11 cellular contexts compared by ENCODE assay signal in genomic region chr1:66022904-66023620, GRCh38.
DNase-seq lines count a peak whose midpoint lies in the region; ATAC-seq and TF ChIP-seq lines count a peak whose summit lies in the region.
"Had no signal": no experiment of that assay in that cellular context is flagged by ENCODE, and none has a peak within 500 bp of the region (broad histone marks: within the 10 kb centered on the region; RNA-seq: fewer than 3 reads in every experiment).

No MANE protein-coding gene starts in this region.

- no peaks in the 10 kb centered on the region for H3K36me3 ChIP-seq in NT2/D1 (ENCODE audit: insufficient read depth, insufficient read length, low read length)
- H3K36me3 ChIP-seq in neural progenitor cell = no peaks in the 10 kb centered on the region

- no peak overlapping the region for H3K4me2 ChIP-seq in neural progenitor cell

- TF ChIP-seq CTCF in choroid plexus epithelial cell (conservative IDR thresholded peaks at IDR 0.05; ENCODE audit: low read depth, low read length) (no peak), neural progenitor cell (IDR thresholded peaks at IDR 0.05) (no peak)

- no peaks in the 10 kb centered on the region for H3F3A ChIP-seq in neural progenitor cell (ENCODE audit: low read depth)

- DNase-seq in NCI-H2171 treated with DMSO at 0.1 percent for 48 hours (lab: John Stamatoyannopoulos, UW) = peak; percentile 13
- DNase-seq in NCI-H2171 (lab: John Stamatoyannopoulos, UW) = no peak
- DNase-seq in NT2/D1 (ENCODE audit: low read depth, low spot score) = peak; percentile 20
- DNase-seq in choroid plexus epithelial cell (ENCODE audit: low read depth) = peak; percentile 30
- peak; percentile 54 for DNase-seq in neural progenitor cell (ENCODE audit: low spot score)
- no peak for DNase-seq in amniotic stem cell (lab: John Stamatoyannopoulos, UW)
- DNase-seq: activated B cell treated with CpG ODN at 0.5 μM for 24 hours; NCI-H69; stimulated activated CD4-positive, alpha-beta T cell treated with anti-CD3 and anti-CD28 coated beads, Interleukin-2, amount 100 ng/mL, for 24 hours had no signal

- H3K9me3 ChIP-seq in NT2/D1 (ENCODE audit: insufficient read depth, low read length) (no peaks in the 10 kb centered on the region), neural progenitor cell (ENCODE audit: low read depth) (no peaks in the 10 kb centered on the region)

- H3K9ac ChIP-seq in NT2/D1 (ENCODE audit: insufficient read length, low read depth) = no peak overlapping the region
- no peak overlapping the region for H3K9ac ChIP-seq in neural progenitor cell

- no peak overlapping the region for H2AFZ ChIP-seq in neural progenitor cell (replicated peaks)

- H3K4me1 ChIP-seq in NT2/D1 (ENCODE audit: insufficient read depth, insufficient read length) (no peaks in the 10 kb centered on the region), neural progenitor cell (no peaks in the 10 kb centered on the region)

- no peaks in the 10 kb centered on the region for H3K36me3 Mint-ChIP-seq in neural progenitor cell
- H3K36me3 Mint-ChIP-seq in activated T-helper 17 cell treated with anti-CD3 and anti-CD28 coated beads, Interleukin-2, amount 50 U/mL, for 72 hours (ENCODE audit: low read depth) = no peaks in the 10 kb centered on the region

- H3K4me3 Mint-ChIP-seq in neural progenitor cell = no peak overlapping the region
- H3K4me3 Mint-ChIP-seq in activated T-helper 17 cell treated with anti-CD3 and anti-CD28 coated beads, Interleukin-2, amount 50 U/mL, for 72 hours = no peak overlapping the region
- H3K4me3 Mint-ChIP-seq: activated B cell treated with CpG ODN at 0.5 μM for 24 hours had no signal

- H4K20me1 ChIP-seq in neural progenitor cell (ENCODE audit: low read depth) = no peaks in the 10 kb centered on the region

- peaks cover 3% of the 10 kb centered on the region for H3K9me3 Mint-ChIP-seq in neural progenitor cell
- no peaks in the 10 kb centered on the region for H3K9me3 Mint-ChIP-seq in activated T-helper 17 cell treated with anti-CD3 and anti-CD28 coated beads, Interleukin-2, amount 50 U/mL, for 72 hours
- H3K9me3 Mint-ChIP-seq: activated B cell treated with CpG ODN at 0.5 μM for 24 hours had no signal

- no peaks in the 10 kb centered on the region for H3K27me3 ChIP-seq in NT2/D1 (ENCODE audit: insufficient read depth, insufficient read length)
- no peaks in the 10 kb centered on the region for H3K27me3 ChIP-seq in neural progenitor cell

- H3K27ac Mint-ChIP-seq in neural progenitor cell = no peak overlapping the region
- no peak overlapping the region for H3K27ac Mint-ChIP-seq in activated T-helper 17 cell treated with anti-CD3 and anti-CD28 coated beads, Interleukin-2, amount 50 U/mL, for 72 hours
- H3K27ac Mint-ChIP-seq: activated B cell treated with CpG ODN at 0.5 μM for 24 hours had no signal

- H3K79me2 ChIP-seq in neural progenitor cell (ENCODE audit: low read depth) = no peaks in the 10 kb centered on the region

- no peak for ATAC-seq in HG03469 (IDR thresholded peaks at IDR 0.05; ENCODE audit: unreplicated experiment)
- no peak for ATAC-seq in activated T-helper 17 cell treated with anti-CD3 and anti-CD28 coated beads, Interleukin-2, amount 50 U/mL, for 72 hours (replicated peaks)

- H3K4me3 ChIP-seq in NT2/D1 (ENCODE audit: insufficient read length, low read depth) (no peak overlapping the region), choroid plexus epithelial cell (ENCODE audit: low read depth, low read length) (no peak overlapping the region), neural progenitor cell (no peak overlapping the region)

- H3K27ac ChIP-seq in neural progenitor cell = no peak overlapping the region

- no peaks in the 10 kb centered on the region for H3K27me3 Mint-ChIP-seq in neural progenitor cell (ENCODE audit: insufficient read depth, low read depth)
- H3K27me3 Mint-ChIP-seq in activated T-helper 17 cell treated with anti-CD3 and anti-CD28 coated beads, Interleukin-2, amount 50 U/mL, for 72 hours = peaks cover 5% of the 10 kb centered on the region

- no peaks in the 10 kb centered on the region for H3K4me1 Mint-ChIP-seq in neural progenitor cell
- H3K4me1 Mint-ChIP-seq in activated T-helper 17 cell treated with anti-CD3 and anti-CD28 coated beads, Interleukin-2, amount 50 U/mL, for 72 hours = no peaks in the 10 kb centered on the region
- H3K4me1 Mint-ChIP-seq: activated B cell treated with CpG ODN at 0.5 μM for 24 hours had no signal

Comparison
In these comparisons a context has a peak if more than half of its experiments do, and no peak if none do; other contexts are left out.
1. DNase-seq: peak in NCI-H2171 treated with DMSO at 0.1 percent for 48 hours (single experiment), NT2/D1 (single experiment), choroid plexus epithelial cell (single experiment) and neural progenitor cell (single experiment); none in NCI-H2171 (single experiment) and amniotic stem cell (single experiment).